ENCODE assay signal across 8 cellular contexts in genomic region chr9:3385871-3386270, GRCh38.
DNase-seq lines count a peak whose midpoint lies in the region; ATAC-seq and TF ChIP-seq lines count a peak whose summit lies in the region.

No MANE protein-coding gene starts in this region.

- H3K9me3 Mint-ChIP-seq in stimulated activated naive CD8-positive, alpha-beta T cell treated with anti-CD3 and anti-CD28 coated beads, Interleukin-15, amount 100 ng/mL, for 72 hours = peaks cover 10 to 21% of the 10 kb centered on the region in 2 donors
- peaks cover 10% of the 10 kb centered on the region for H3K9me3 Mint-ChIP-seq in WTC11

- no peaks in the 10 kb centered on the region for H3K27me3 Mint-ChIP-seq in stimulated activated naive CD8-positive, alpha-beta T cell treated with anti-CD3 and anti-CD28 coated beads, Interleukin-15, amount 100 ng/mL, for 72 hours
- H3K27me3 Mint-ChIP-seq in WTC11 (ENCODE audit: low read depth) = no peaks in the 10 kb centered on the region

- H3K27ac Mint-ChIP-seq in stimulated activated naive CD8-positive, alpha-beta T cell treated with anti-CD3 and anti-CD28 coated beads, Interleukin-15, amount 100 ng/mL, for 72 hours = peak overlapping the region in 1 of 2 donors; percentile 53
- no peak overlapping the region for H3K27ac Mint-ChIP-seq in WTC11

- TF ChIP-seq CTCF in WTC11 (IDR thresholded peaks at IDR 0.05) = no peak

- H3K4me1 Mint-ChIP-seq in stimulated activated naive CD8-positive, alpha-beta T cell treated with anti-CD3 and anti-CD28 coated beads, Interleukin-15, amount 100 ng/mL, for 72 hours = peaks cover 45% of the 10 kb centered on the region
- no peaks in the 10 kb centered on the region for H3K4me1 Mint-ChIP-seq in WTC11

- ATAC-seq in HG02973 (IDR thresholded peaks at IDR 0.05; ENCODE audit: unreplicated experiment) (peak; percentile 98), WTC11 (no peak)
- ATAC-seq in stimulated activated naive CD8-positive, alpha-beta T cell treated with anti-CD3 and anti-CD28 coated beads, Interleukin-15, amount 100 ng/mL, for 72 hours = peak; percentile 100

- H3K4me3 Mint-ChIP-seq in stimulated activated naive CD8-positive, alpha-beta T cell treated with anti-CD3 and anti-CD28 coated beads, Interleukin-15, amount 100 ng/mL, for 72 hours = peak overlapping the region; percentile 9 to 63
- H3K4me3 Mint-ChIP-seq in WTC11 = no peak overlapping the region

- POLR2A ChIA-PET in WTC11 (lab: Charles Lee) = no interaction called here

- CTCF ChIA-PET in WTC11 (lab: Charles Lee) = no interaction called here

- peak; percentile 67 for DNase-seq in activated effector memory CD4-positive, alpha-beta T cell treated with anti-CD3 and anti-CD28 coated beads, Interleukin-2, amount 50 U/mL, for 16 hours
- no peak for DNase-seq in activated effector memory CD4-positive, alpha-beta T cell treated with Interleukin-2 at 50 U/mL for 16 hours
- peak; percentile 21 to 43 for DNase-seq in activated CD4-positive, alpha-beta T cell treated with anti-CD3 and anti-CD28 coated beads, Interleukin-2, amount 50 U/mL, for 48 hours
- DNase-seq in stimulated activated naive CD8-positive, alpha-beta T cell treated with anti-CD3 and anti-CD28 coated beads, Interleukin-15, amount 100 ng/mL, for 72 hours = peak; percentile 44 to 74
- DNase-seq in WTC11 (ENCODE audit: low spot score) (no peak), AG20443 (ENCODE audit: low spot score) (no peak), inferior parietal cortex (ENCODE audit: extremely low spot score) (no peak)

- peaks cover 15% of the 10 kb centered on the region for H3K36me3 Mint-ChIP-seq in WTC11

TF ChIP-seq in WTC11, 78 proteins besides CTCF, POLR2A, EP300 and RAD21:
- TF ChIP-seq ZNF138 (CRISPR knock-in tag; conservative IDR thresholded peaks at IDR 0.05) (no peak), ESRRA (CRISPR knock-in tag; IDR thresholded peaks at IDR 0.05; ENCODE audit: borderline replicate concordance) (no peak), AFF4 (CRISPR knock-in tag; IDR thresholded peaks at IDR 0.05; ENCODE audit: borderline replicate concordance) (no peak), FOXK1 (CRISPR knock-in tag; IDR thresholded peaks at IDR 0.05) (no peak), ATF3 (CRISPR knock-in tag; conservative IDR thresholded peaks at IDR 0.05) (no peak), TP53 (CRISPR knock-in tag; IDR thresholded peaks at IDR 0.05) (no peak), EMX1 (CRISPR knock-in tag; IDR thresholded peaks at IDR 0.05) (no peak), NR3C1 (CRISPR knock-in tag; conservative IDR thresholded peaks at IDR 0.05; ENCODE audit: low read depth) (no peak), CREM (CRISPR knock-in tag; IDR thresholded peaks at IDR 0.05) (no peak), FOXP1 (CRISPR knock-in tag; IDR thresholded peaks at IDR 0.05; ENCODE audit: borderline replicate concordance) (no peak), ZNF317 (CRISPR knock-in tag; IDR thresholded peaks at IDR 0.05; ENCODE audit: borderline replicate concordance, low read depth) (no peak), RELA (CRISPR knock-in tag; IDR thresholded peaks at IDR 0.05; ENCODE audit: borderline replicate concordance) (no peak), RORB (CRISPR knock-in tag; IDR thresholded peaks at IDR 0.05) (no peak), SMAD3 (CRISPR knock-in tag; IDR thresholded peaks at IDR 0.05; ENCODE audit: borderline replicate concordance) (no peak), CDX4 (CRISPR knock-in tag; IDR thresholded peaks at IDR 0.05; ENCODE audit: borderline replicate concordance) (no peak)
- TF ChIP-seq, protein P1, sequence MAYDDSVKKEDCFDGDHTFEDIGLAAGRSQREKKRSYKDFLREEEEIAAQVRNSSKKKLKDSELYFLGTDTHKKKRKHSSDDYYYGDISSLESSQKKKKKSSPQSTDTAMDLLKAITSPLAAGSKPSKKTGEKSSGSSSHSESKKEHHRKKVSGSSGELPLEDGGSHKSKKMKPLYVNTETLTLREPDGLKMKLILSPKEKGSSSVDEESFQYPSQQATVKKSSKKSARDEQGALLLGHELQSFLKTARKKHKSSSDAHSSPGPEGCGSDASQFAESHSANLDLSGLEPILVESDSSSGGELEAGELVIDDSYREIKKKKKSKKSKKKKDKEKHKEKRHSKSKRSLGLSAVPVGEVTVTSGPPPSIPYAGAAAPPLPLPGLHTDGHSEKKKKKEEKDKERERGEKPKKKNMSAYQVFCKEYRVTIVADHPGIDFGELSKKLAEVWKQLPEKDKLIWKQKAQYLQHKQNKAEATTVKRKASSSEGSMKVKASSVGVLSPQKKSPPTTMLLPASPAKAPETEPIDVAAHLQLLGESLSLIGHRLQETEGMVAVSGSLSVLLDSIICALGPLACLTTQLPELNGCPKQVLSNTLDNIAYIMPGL (CRISPR knock-in tag; IDR thresholded peaks at IDR 0.05) = no peak
- TF ChIP-seq, protein P2, sequence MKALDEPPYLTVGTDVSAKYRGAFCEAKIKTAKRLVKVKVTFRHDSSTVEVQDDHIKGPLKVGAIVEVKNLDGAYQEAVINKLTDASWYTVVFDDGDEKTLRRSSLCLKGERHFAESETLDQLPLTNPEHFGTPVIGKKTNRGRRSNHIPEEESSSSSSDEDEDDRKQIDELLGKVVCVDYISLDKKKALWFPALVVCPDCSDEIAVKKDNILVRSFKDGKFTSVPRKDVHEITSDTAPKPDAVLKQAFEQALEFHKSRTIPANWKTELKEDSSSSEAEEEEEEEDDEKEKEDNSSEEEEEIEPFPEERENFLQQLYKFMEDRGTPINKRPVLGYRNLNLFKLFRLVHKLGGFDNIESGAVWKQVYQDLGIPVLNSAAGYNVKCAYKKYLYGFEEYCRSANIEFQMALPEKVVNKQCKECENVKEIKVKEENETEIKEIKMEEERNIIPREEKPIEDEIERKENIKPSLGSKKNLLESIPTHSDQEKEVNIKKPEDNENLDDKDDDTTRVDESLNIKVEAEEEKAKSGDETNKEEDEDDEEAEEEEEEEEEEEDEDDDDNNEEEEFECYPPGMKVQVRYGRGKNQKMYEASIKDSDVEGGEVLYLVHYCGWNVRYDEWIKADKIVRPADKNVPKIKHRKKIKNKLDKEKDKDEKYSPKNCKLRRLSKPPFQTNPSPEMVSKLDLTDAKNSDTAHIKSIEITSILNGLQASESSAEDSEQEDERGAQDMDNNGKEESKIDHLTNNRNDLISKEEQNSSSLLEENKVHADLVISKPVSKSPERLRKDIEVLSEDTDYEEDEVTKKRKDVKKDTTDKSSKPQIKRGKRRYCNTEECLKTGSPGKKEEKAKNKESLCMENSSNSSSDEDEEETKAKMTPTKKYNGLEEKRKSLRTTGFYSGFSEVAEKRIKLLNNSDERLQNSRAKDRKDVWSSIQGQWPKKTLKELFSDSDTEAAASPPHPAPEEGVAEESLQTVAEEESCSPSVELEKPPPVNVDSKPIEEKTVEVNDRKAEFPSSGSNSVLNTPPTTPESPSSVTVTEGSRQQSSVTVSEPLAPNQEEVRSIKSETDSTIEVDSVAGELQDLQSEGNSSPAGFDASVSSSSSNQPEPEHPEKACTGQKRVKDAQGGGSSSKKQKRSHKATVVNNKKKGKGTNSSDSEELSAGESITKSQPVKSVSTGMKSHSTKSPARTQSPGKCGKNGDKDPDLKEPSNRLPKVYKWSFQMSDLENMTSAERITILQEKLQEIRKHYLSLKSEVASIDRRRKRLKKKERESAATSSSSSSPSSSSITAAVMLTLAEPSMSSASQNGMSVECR (CRISPR knock-in tag; IDR thresholded peaks at IDR 0.05; ENCODE audit: borderline replicate concordance) = no peak
- TF ChIP-seq, protein P3, sequence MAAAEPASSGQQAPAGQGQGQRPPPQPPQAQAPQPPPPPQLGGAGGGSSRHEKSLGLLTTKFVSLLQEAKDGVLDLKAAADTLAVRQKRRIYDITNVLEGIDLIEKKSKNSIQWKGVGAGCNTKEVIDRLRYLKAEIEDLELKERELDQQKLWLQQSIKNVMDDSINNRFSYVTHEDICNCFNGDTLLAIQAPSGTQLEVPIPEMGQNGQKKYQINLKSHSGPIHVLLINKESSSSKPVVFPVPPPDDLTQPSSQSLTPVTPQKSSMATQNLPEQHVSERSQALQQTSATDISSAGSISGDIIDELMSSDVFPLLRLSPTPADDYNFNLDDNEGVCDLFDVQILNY (CRISPR knock-in tag; IDR thresholded peaks at IDR 0.05) = no peak
TF ChIP-seq in WTC11: peak in this region for 0.

Comparison
In these comparisons a context has a peak if more than half of its experiments do, and no peak if none do; other contexts are left out.
1. DNase-seq: peak in activated effector memory CD4-positive, alpha-beta T cell treated with anti-CD3 and anti-CD28 coated beads, Interleukin-2, amount 50 U/mL, for 16 hours (single experiment), activated CD4-positive, alpha-beta T cell treated with anti-CD3 and anti-CD28 coated beads, Interleukin-2, amount 50 U/mL, for 48 hours (2 of 2) and stimulated activated naive CD8-positive, alpha-beta T cell treated with anti-CD3 and anti-CD28 coated beads, Interleukin-15, amount 100 ng/mL, for 72 hours (2 of 2); none in activated effector memory CD4-positive, alpha-beta T cell treated with Interleukin-2 at 50 U/mL for 16 hours (single experiment), WTC11 (single experiment), AG20443 (single experiment) and inferior parietal cortex (single experiment).